Comparison of ENCODE assay signal across 9 cellular contexts in the genomic region with DNA sequence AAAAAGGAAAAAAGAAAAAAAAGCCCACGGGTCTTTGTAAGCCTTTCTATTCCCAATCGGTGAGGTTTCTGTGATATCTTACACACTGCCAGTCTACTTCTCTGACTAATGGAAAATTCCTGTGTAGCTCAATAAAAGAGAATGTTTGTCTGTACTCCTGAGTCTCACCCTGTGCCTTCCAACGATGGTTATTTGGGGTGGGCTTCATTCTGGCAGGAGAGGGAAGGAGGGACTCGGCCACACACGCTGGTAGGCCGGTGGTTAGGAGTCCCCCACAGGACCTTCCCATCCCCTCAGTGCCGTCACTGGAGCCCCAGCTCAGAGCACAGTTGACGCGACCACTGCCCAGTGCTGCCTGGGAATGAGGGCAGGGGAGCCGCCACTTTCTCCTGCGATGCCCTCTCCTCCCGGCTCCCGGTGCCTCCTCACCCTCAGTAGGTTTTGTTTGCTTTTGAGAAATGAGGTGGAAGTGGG.
DNase-seq lines count a peak whose midpoint lies in the region; ATAC-seq, FAIRE-seq and TF ChIP-seq lines count a peak whose summit lies in the region.
"Had no signal": no experiment of that assay in that cellular context is flagged by ENCODE, and none has a peak within 500 bp of the region (broad histone marks: within the 10 kb centered on the region; RNA-seq: fewer than 3 reads in every experiment).

No MANE protein-coding gene starts in this region.

- H3F3A ChIP-seq in GM23338 (replicated peaks; ENCODE audit: low read depth): no peaks in the 10 kb centered on the region; the same call in 1 of the 2 replicates

- POLR2A ChIA-PET in A549 (lab: Yijun Ruan, JAX): no interaction called here
- POLR2A ChIA-PET in activated CD8-positive, alpha-beta T cell treated with anti-CD3 and anti-CD28 coated beads, Interleukin-2, amount 10 ng/mL, durations not matched to agents 7 days and 5 days (lab: Charles Lee): interaction anchor here (0.6 to 1.3 kb wide), 2 partner anchors 15 to 94 kb away, joined by 3 to 4 read pairs; partner anchors contain the start of genes NUDT21 and OGFOD1
- POLR2A ChIA-PET in GM10248 (lab: Yijun Ruan, JAX): no interaction called here

- peaks cover 38% of the 10 kb centered on the region for H3K4me1 Mint-ChIP-seq in GM23338
- peaks cover 46% of the 10 kb centered on the region for H3K4me1 Mint-ChIP-seq in activated CD8-positive, alpha-beta T cell treated with anti-CD3 and anti-CD28 coated beads, Interleukin-2, amount 10 ng/mL, durations not matched to agents 7 days and 5 days (ENCODE audit: low read depth)

- H3K27me3 Mint-ChIP-seq in GM23338 (ENCODE audit: insufficient read depth, low read depth, poor library complexity): peaks cover 4% of the 10 kb centered on the region
- no peaks in the 10 kb centered on the region for H3K27me3 Mint-ChIP-seq in activated CD8-positive, alpha-beta T cell treated with anti-CD3 and anti-CD28 coated beads, Interleukin-2, amount 10 ng/mL, durations not matched to agents 7 days and 5 days (ENCODE audit: low read depth)

- no peak for FAIRE-seq in A549 (lab: Jason Lieb, UNC)

- TF ChIP-seq POLR2A in A549 (IDR thresholded peaks at IDR 0.05; ENCODE audit: low read length) (no peak), gastroesophageal sphincter (IDR thresholded peaks at IDR 0.05) (no peak)

- TF ChIP-seq RAD21 in A549 (conservative IDR thresholded peaks at IDR 0.05 in 1 of 2, IDR thresholded peaks at IDR 0.05 in 1 of 2): no peak

- no peaks in the 10 kb centered on the region for H3K9me2 ChIP-seq in GM23338 (ENCODE audit: insufficient read depth)

- DNase-seq in A549 (ENCODE audit: low read depth in 1 of 2, low spot score in 1 of 2) (no peak), GM23338 (ENCODE audit: low spot score) (peak; percentile 8), GM10248 (ENCODE audit: extremely low spot score) (no peak), amniotic stem cell (lab: John Stamatoyannopoulos, UW) (no peak)
- no peak for DNase-seq in activated CD8-positive, alpha-beta T cell treated with anti-CD3 and anti-CD28 coated beads, Interleukin-2, amount 10 ng/mL, durations not matched to agents 7 days and 5 days

- peak overlapping the region; percentile 89 for H3K4me2 ChIP-seq in A549
- peak overlapping the region; percentile 74 for H3K4me2 ChIP-seq in GM23338

- peak overlapping the region; percentile 78 for H3K27ac Mint-ChIP-seq in GM23338
- peak overlapping the region; percentile 76 for H3K27ac Mint-ChIP-seq in activated CD8-positive, alpha-beta T cell treated with anti-CD3 and anti-CD28 coated beads, Interleukin-2, amount 10 ng/mL, durations not matched to agents 7 days and 5 days

- H3K27ac ChIP-seq in A549 (peak overlapping the region; percentile 70 to 81; a peak in 5 of 6 replicates), GM23338 (ENCODE audit: low read depth) (peak overlapping the region; percentile 70; the same call in 1 of the 2 replicates), gastroesophageal sphincter (peak overlapping the region in 3 of 4 donors; percentile 60 to 75 (median 74)), rectal smooth muscle tissue (ENCODE audit: low read depth, low read length) (peak overlapping the region; percentile 49)
- H3K27ac ChIP-seq: cardiac muscle cell had no signal

- ATAC-seq in A549 (peak in 1 of 2 experiments; percentile 26; a peak in 3 of 6 replicates), GM23338 (peak; percentile 20), gastroesophageal sphincter (peak; percentile 41), GM21528 (IDR thresholded peaks at IDR 0.05; ENCODE audit: low FRiP score, unreplicated experiment) (no peak)
- ATAC-seq in activated CD8-positive, alpha-beta T cell treated with anti-CD3 and anti-CD28 coated beads, Interleukin-2, amount 10 ng/mL, durations not matched to agents 7 days and 5 days: peak; percentile 13

- H3K9me3 ChIP-seq in A549 (no peaks in the 10 kb centered on the region), gastroesophageal sphincter (no peaks in the 10 kb centered on the region)

- H3K79me2 ChIP-seq in GM23338 (replicated peaks; ENCODE audit: insufficient read depth): no peaks in the 10 kb centered on the region

- WGBS in A549 (ENCODE audit: missing lambda C conversion rate): 75% methylated on average over 13 of the region's 13 CpGs
- 2 to 7% methylated on average over 3 of the region's 13 CpGs for WGBS in gastroesophageal sphincter (ENCODE audit: low coverage in 1 of 2), 2 donors

- TF ChIP-seq CTCF in A549 (IDR thresholded peaks at IDR 0.05) (no peak), GM23338 (conservative IDR thresholded peaks at IDR 0.05; ENCODE audit: low read depth in 2 of 2) (no peak), gastroesophageal sphincter (IDR thresholded peaks at IDR 0.05) (no peak), GM10248 (IDR thresholded peaks at IDR 0.05; ENCODE audit: control extremely low read depth, extremely low read depth, low read depth, missing control alignments) (no peak)

- H3K9ac ChIP-seq in rectal smooth muscle tissue (ENCODE audit: low read length): no peak overlapping the region

- H3K4me3 ChIP-seq in A549 (peak overlapping the region; percentile 38; the same call in 1 of the 3 replicates), GM23338 (peak overlapping the region; percentile 46; the same call in 1 of the 2 replicates), gastroesophageal sphincter (peak overlapping the region; percentile 46 to 54), rectal smooth muscle tissue (ENCODE audit: low read length) (peak overlapping the region; percentile 60)
- H3K4me3 ChIP-seq: cardiac muscle cell had no signal

- H3K4me3 Mint-ChIP-seq in GM23338: 0 out of 3 replicates have a peak overlapping the region, but pooled peaks have one; percentile 33
- H3K4me3 Mint-ChIP-seq in activated CD8-positive, alpha-beta T cell treated with anti-CD3 and anti-CD28 coated beads, Interleukin-2, amount 10 ng/mL, durations not matched to agents 7 days and 5 days: peak overlapping the region; percentile 86

- H3K4me1 ChIP-seq in A549: peaks cover 12% of the 10 kb centered on the region
- H3K4me1 ChIP-seq in GM23338 (ENCODE audit: insufficient read depth): peaks cover 23% of the 10 kb centered on the region
- peaks cover 0 to 18% (median 5%) of the 10 kb centered on the region in 3 donors for H3K4me1 ChIP-seq in gastroesophageal sphincter
- peaks cover 6% of the 10 kb centered on the region for H3K4me1 ChIP-seq in rectal smooth muscle tissue (ENCODE audit: control insufficient read depth, insufficient read depth, low read length)

- no peaks in the 10 kb centered on the region for H3K9me3 Mint-ChIP-seq in GM23338
- H3K9me3 Mint-ChIP-seq in activated CD8-positive, alpha-beta T cell treated with anti-CD3 and anti-CD28 coated beads, Interleukin-2, amount 10 ng/mL, durations not matched to agents 7 days and 5 days (ENCODE audit: insufficient read depth): no peaks in the 10 kb centered on the region

- no peak for TF ChIP-seq EP300 in A549 (IDR thresholded peaks at IDR 0.05)
- no peak for TF ChIP-seq EP300 in gastroesophageal sphincter (IDR thresholded peaks at IDR 0.05)

- H2AFZ ChIP-seq in GM23338: peak overlapping the region; percentile 84

- peaks cover under 1% of the 10 kb centered on the region; the same call in 1 of the 3 replicates for H3K36me3 Mint-ChIP-seq in GM23338 (ENCODE audit: low read depth)
- H3K36me3 Mint-ChIP-seq in activated CD8-positive, alpha-beta T cell treated with anti-CD3 and anti-CD28 coated beads, Interleukin-2, amount 10 ng/mL, durations not matched to agents 7 days and 5 days (ENCODE audit: low read depth): peaks cover 4% of the 10 kb centered on the region

- CTCF ChIA-PET in A549 (lab: Yijun Ruan, JAX) (interaction anchor here (0.9 to 5.7 kb wide), 8 partner anchors 9 to 413 kb away, joined by 3 to 87 read pairs (median 4); no protein-coding TSS in a partner anchor), GM10248 (lab: Yijun Ruan, JAX) (interaction anchor here (1.3 to 3.1 kb wide), 8 partner anchors 12 to 414 kb away, joined by 3 to 12 read pairs (median 6); no protein-coding TSS in a partner anchor)
- CTCF ChIA-PET in activated CD8-positive, alpha-beta T cell treated with anti-CD3 and anti-CD28 coated beads, Interleukin-2, amount 10 ng/mL, durations not matched to agents 7 days and 5 days (lab: Charles Lee): interaction anchor here (0.8 to 1.7 kb wide), 5 partner anchors 14 to 122 kb away, joined by 3 to 9 read pairs (median 4); no protein-coding TSS in a partner anchor

- H3K36me3 ChIP-seq in GM23338 (ENCODE audit: insufficient read depth) (no peaks in the 10 kb centered on the region), gastroesophageal sphincter (peaks cover 2 to 19% of the 10 kb centered on the region in 2 donors), rectal smooth muscle tissue (ENCODE audit: control insufficient read depth, insufficient read depth, low read length) (peaks cover 7% of the 10 kb centered on the region)

- H4K20me1 ChIP-seq in GM23338 (replicated peaks; ENCODE audit: insufficient read depth): no peaks in the 10 kb centered on the region

- H3K27me3 ChIP-seq in GM23338 (ENCODE audit: insufficient read depth) (no peaks in the 10 kb centered on the region), gastroesophageal sphincter (no peaks in the 10 kb centered on the region), rectal smooth muscle tissue (ENCODE audit: control insufficient read depth, insufficient read depth, low read length) (no peaks in the 10 kb centered on the region)
- H3K27me3 ChIP-seq: cardiac muscle cell had no signal

TF ChIP-seq in A549, 52 proteins besides CTCF, POLR2A, EP300 and RAD21 (continues in another document):
- TF ChIP-seq TFCP2L1 (CRISPR knock-in tag; IDR thresholded peaks at IDR 0.05) (no peak), CBX2 (IDR thresholded peaks at IDR 0.05; ENCODE audit: borderline replicate concordance, low read depth) (no peak), JUNB (IDR thresholded peaks at IDR 0.05) (no peak), ZC3H11A (IDR thresholded peaks at IDR 0.05) (no peak), POLR2AphosphoS2 (conservative IDR thresholded peaks at IDR 0.05; ENCODE audit: low read length) (no peak), SMC3 (IDR thresholded peaks at IDR 0.05) (no peak), CHD4 (IDR thresholded peaks at IDR 0.05; ENCODE audit: borderline replicate concordance) (no peak), MAFK (IDR thresholded peaks at IDR 0.05; ENCODE audit: partially characterized antibody) (no peak), HOXB5 (CRISPR knock-in tag; IDR thresholded peaks at IDR 0.05) (no peak)

TF ChIP-seq in GM23338, 12 proteins besides CTCF, POLR2A, EP300 and RAD21 (continues in another document):
- no peak for TF ChIP-seq STAT1 (IDR thresholded peaks at IDR 0.05; ENCODE audit: unreplicated experiment)
- no peak for TF ChIP-seq EZH2 (IDR thresholded peaks at IDR 0.05; ENCODE audit: low read depth, unreplicated experiment)
